ENCODE assay signal across 8 cellular contexts in the genomic region with DNA sequence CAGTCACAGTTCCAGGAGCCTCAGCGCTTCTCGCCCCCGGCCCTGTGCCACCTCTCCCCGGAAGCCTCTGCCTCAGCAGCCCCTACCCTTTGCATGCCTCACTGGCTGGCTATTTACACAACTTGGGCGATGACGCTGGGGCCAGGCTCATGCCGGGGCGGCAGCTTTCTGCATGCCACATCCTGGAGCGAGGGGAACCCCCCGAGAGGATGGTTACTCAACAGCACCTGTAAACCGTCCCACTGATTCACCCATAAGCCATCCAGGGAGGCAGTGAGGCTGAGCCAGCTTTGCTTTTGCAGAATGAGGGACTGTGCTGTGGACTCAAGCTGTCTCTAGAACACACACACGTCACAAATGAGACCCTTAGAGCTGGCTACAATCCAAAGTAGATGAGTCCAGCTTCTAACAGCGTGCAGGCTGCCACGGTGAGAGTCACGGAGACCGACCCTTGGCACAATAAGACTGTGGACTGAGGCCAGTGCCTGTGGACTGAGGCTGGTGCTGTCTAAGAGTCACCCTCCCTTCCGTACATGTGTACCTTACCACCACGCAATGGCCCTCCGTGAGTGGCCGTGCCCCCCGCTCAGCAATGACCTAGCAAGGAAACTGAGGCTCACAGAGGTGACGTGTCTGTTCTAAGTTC. TPM values are rescaled to one million over a fixed set of nuclear protein-coding genes. Genes with fewer than 3 reads are reported as not detected.
DNase-seq lines count a peak whose midpoint lies in the region; ATAC-seq and TF ChIP-seq lines count a peak whose summit lies in the region.

No MANE protein-coding gene starts in this region.

- intact Hi-C loops in CD4-positive, alpha-beta memory T cell (cut with micrococcal nuclease): loop anchor here (1.0 kb wide), 1 partner anchor 45 kb away; a partner anchor contains a TSS

- peak; percentile 82 to 95 (median 89) for DNase-seq in CD4-positive, alpha-beta memory T cell
- DNase-seq in LoVo (ENCODE audit: low spot score): peak; percentile 34
- DNase-seq in activated CD4-positive, alpha-beta T cell treated with anti-CD3 and anti-CD28 coated beads, Interleukin-2, amount 50 U/mL, for 4 hours: peak; percentile 73 to 81
- peak; percentile 100 for DNase-seq in epithelial cell of esophagus (ENCODE audit: low read depth)
- DNase-seq in stimulated activated CD4-positive, alpha-beta T cell treated with anti-CD3 and anti-CD28 coated beads, Interleukin-2, amount 100 ng/mL, for 24 hours: peak; percentile 79
- DNase-seq in tibial nerve (ENCODE audit: low spot score in 2 of 2): no peak
- no peak for DNase-seq in Ammon's horn (ENCODE audit: low spot score)

- H3K4me1 Mint-ChIP-seq in CD4-positive, alpha-beta memory T cell: peaks cover 15 to 39% (median 21%) of the 10 kb centered on the region in 4 donors

- no peaks in the 10 kb centered on the region for H3K36me3 ChIP-seq in CD4-positive, alpha-beta memory T cell (ENCODE audit: insufficient read depth, low read length)
- no peaks in the 10 kb centered on the region for H3K36me3 ChIP-seq in tibial nerve

- peak; percentile 96 for ATAC-seq in GM21447 (IDR thresholded peaks at IDR 0.05; ENCODE audit: unreplicated experiment)

- CTCF ChIA-PET in CD4-positive, alpha-beta memory T cell (lab: Charles Lee; ENCODE audit: partially characterized antibody): interaction anchor here (1.2 to 2.5 kb wide), 3 partner anchors 10 to 58 kb away, joined by 3 to 9 read pairs (median 4); a partner anchor contains a TSS

- H3K27ac Mint-ChIP-seq in CD4-positive, alpha-beta memory T cell: peak overlapping the region; percentile 86 to 96 (median 92)

- no peak for TF ChIP-seq EP300 in tibial nerve (IDR thresholded peaks at IDR 0.05)

- H3K27me3 Mint-ChIP-seq in CD4-positive, alpha-beta memory T cell: peaks cover 5 to 6% of the 10 kb centered on the region in 2 donors

- no peaks in the 10 kb centered on the region for H3K27me3 ChIP-seq in CD4-positive, alpha-beta memory T cell (ENCODE audit: insufficient read depth, low read length)
- H3K27me3 ChIP-seq in tibial nerve: peaks cover 0 to 23% of the 10 kb centered on the region in 2 donors

- H3K4me1 ChIP-seq in CD4-positive, alpha-beta memory T cell (ENCODE audit: insufficient read depth, low read length): peaks cover 29% of the 10 kb centered on the region
- H3K4me1 ChIP-seq in tibial nerve: no peaks in the 10 kb centered on the region

- H3K9me3 Mint-ChIP-seq in CD4-positive, alpha-beta memory T cell: peaks cover 0 to 6% (median 3%) of the 10 kb centered on the region in 8 donors

- no peaks in the 10 kb centered on the region for H3K9me3 ChIP-seq in CD4-positive, alpha-beta memory T cell (ENCODE audit: control insufficient read depth in 1 of 2, low read length in 2 of 2)
- H3K9me3 ChIP-seq in tibial nerve: peaks cover 0 to 21% (median 0%) of the 10 kb centered on the region in 4 donors

- TF ChIP-seq CTCF in epithelial cell of esophagus (IDR thresholded peaks at IDR 0.05; ENCODE audit: insufficient read depth, low read depth, low read length, missing control alignments): no peak
- no peak for TF ChIP-seq CTCF in tibial nerve (IDR thresholded peaks at IDR 0.05)

- 60 to 69% methylated on average over 18 to 22 of the region's 22 CpGs for WGBS in tibial nerve, 2 donors

- H3K4me3 ChIP-seq in CD4-positive, alpha-beta memory T cell (ENCODE audit: low read length in 2 of 2): peak overlapping the region in 1 of 2 donors; percentile 33
- H3K4me3 ChIP-seq in epithelial cell of esophagus (ENCODE audit: low read length): no peak overlapping the region
- no peak overlapping the region for H3K4me3 ChIP-seq in tibial nerve

- peak overlapping the region; percentile 52 for H3K27ac ChIP-seq in CD4-positive, alpha-beta memory T cell (ENCODE audit: low read depth, low read length)
- H3K27ac ChIP-seq in tibial nerve: no peak overlapping the region

- POLR2A ChIA-PET in CD4-positive, alpha-beta memory T cell (lab: Charles Lee; ENCODE audit: partially characterized antibody): interaction anchor here (0.6 to 3.6 kb wide), 4 partner anchors 46 to 863 kb away, joined by 3 to 50 read pairs (median 4); a partner anchor contains a TSS

- no peaks in the 10 kb centered on the region for H3K36me3 Mint-ChIP-seq in CD4-positive, alpha-beta memory T cell

- no peak for TF ChIP-seq POLR2A in tibial nerve (IDR thresholded peaks at IDR 0.05)

- H3K4me3 Mint-ChIP-seq in CD4-positive, alpha-beta memory T cell: peak overlapping the region in 7 of 8 donors; percentile 46 to 82 (median 53)

RNA-seq across cellular contexts. Expression of a gene that starts 45.6 kb away (rescaled TPM):
- total RNA-seq in CD4-positive, alpha-beta memory T cell: 10 to 100 TPM; 32.5 to 35.4 TPM
- polyA plus RNA-seq in CD4-positive, alpha-beta memory T cell: 10 to 100 TPM; 54.3 to 63.5 TPM
- total RNA-seq in tibial nerve: 100 to 1,000 TPM in 2 of 4 donors, 10 to 100 TPM in 2; 70.1 to 158 (median 94.8) TPM

Comparison
In these comparisons a context has a peak if more than half of its experiments do, and no peak if none do; other contexts are left out.
1. DNase-seq: peak in CD4-positive, alpha-beta memory T cell (5 of 5), LoVo (single experiment), activated CD4-positive, alpha-beta T cell treated with anti-CD3 and anti-CD28 coated beads, Interleukin-2, amount 50 U/mL, for 4 hours (2 of 2), epithelial cell of esophagus (single experiment) and stimulated activated CD4-positive, alpha-beta T cell treated with anti-CD3 and anti-CD28 coated beads, Interleukin-2, amount 100 ng/mL, for 24 hours (2 of 2); none in tibial nerve (0 of 2) and Ammon's horn (single experiment).